In the genomic region with DNA sequence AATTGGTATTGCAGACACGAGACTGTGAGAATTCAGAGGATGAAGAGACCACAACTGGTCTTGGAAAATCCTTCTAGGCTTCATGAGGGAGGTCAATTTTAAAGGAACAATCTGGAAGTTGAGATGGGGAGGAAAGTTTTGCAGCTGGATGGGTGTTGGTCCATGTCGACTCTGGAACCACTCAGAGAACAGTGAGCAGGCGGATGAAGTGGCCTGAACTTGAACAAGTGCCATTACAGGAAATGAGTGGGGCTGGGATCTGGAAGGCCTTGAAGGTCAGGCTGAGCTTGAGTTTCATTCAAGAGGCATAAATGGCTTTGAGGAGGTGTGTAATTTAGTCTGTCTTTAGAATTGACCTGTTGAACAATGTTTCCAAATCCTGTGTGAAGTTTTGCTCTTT, we compare ENCODE assay signal across 26 cellular contexts.
"Had no signal": no experiment of that assay in that cellular context is flagged by ENCODE, and none has a peak within 500 bp of the region (broad histone marks: within the 10 kb centered on the region; RNA-seq: fewer than 3 reads in every experiment).

No MANE protein-coding gene starts in this region.

- H3K4me1 ChIP-seq: colonic mucosa, esophagus squamous epithelium, gastrocnemius medialis, lower lobe of right lung had no signal

- H3K79me2 ChIP-seq: hepatocyte had no signal

- H3K36me3 ChIP-seq: colonic mucosa, esophagus squamous epithelium, gastrocnemius medialis, lower lobe of right lung had no signal

- H2AFZ ChIP-seq: hepatocyte had no signal

- H3K27ac ChIP-seq: colonic mucosa, epithelial cell of prostate, esophagus squamous epithelium, gastrocnemius medialis, hepatocyte, lower lobe of right lung had no signal

- H3K9me3 ChIP-seq: colonic mucosa, esophagus squamous epithelium, gastrocnemius medialis, lower lobe of right lung, mucosa of descending colon had no signal

- DNase-seq: colonic mucosa; cortex of kidney; effector CD8-positive, alpha-beta T cell; effector memory CD8-positive, alpha-beta T cell; endodermal cell; erythroblast; esophagus squamous epithelium; foreskin fibroblast; foreskin melanocyte; gastrocnemius medialis; glutamatergic neuron; head of caudate nucleus; hypothalamus; immature natural killer cell; islet precursor cell; kidney; kidney glomerular epithelial cell; left colon; lower lobe of right lung; mesenchymal stem cell; mucosa of descending colon; naive B cell had no signal

- H3K4me2 ChIP-seq: hepatocyte had no signal

- H3K4me3 ChIP-seq: colonic mucosa, esophagus squamous epithelium, gastrocnemius medialis, hepatocyte, lower lobe of right lung, mucosa of descending colon had no signal

- ATAC-seq: effector memory CD8-positive, alpha-beta T cell; esophagus mucosa; gastrocnemius medialis; left colon; left lobe of liver; lower lobe of right lung; mucosa of descending colon had no signal

- H3K27me3 ChIP-seq: colonic mucosa, esophagus squamous epithelium, gastrocnemius medialis had no signal
